Comparison of ENCODE assay signal across 12 cellular contexts in the genomic region with DNA sequence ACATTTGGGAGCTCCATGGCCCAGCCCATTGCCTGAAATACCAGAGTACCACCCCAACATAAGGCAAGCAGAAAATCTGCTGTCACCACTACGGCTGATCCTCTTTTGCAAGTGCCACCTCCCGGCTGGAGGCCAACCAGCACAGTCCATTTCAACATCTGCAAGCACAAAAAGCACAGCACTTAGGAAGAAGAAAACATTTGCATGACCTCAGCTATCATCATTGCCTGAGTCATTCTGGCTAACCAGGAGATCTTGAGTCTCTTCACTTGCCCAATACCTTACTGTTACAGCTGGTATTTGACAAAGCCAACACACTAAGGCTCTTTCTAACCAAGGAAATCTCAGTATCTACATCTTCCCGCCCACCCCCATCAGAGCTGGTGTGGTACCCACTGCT. TPM values are rescaled to one million over a fixed set of nuclear protein-coding genes. Genes with fewer than 3 reads are reported as not detected.
DNase-seq lines count a peak whose midpoint lies in the region; ATAC-seq and TF ChIP-seq lines count a peak whose summit lies in the region.
"Had no signal": no experiment of that assay in that cellular context is flagged by ENCODE, and none has a peak within 500 bp of the region (broad histone marks: within the 10 kb centered on the region; RNA-seq: fewer than 3 reads in every experiment).

No MANE protein-coding gene starts in this region.

- no peak overlapping the region for H3K4me3 ChIP-seq in fibroblast of villous mesenchyme (ENCODE audit: low read depth, low read length)
- H3K4me3 ChIP-seq in upper lobe of right lung, result no peak overlapping the region
- H3K4me3 ChIP-seq: smooth muscle cell had no signal

- no peak overlapping the region for H3K27ac ChIP-seq in upper lobe of right lung

- H3K4me1 Mint-ChIP-seq in activated naive CD8-positive, alpha-beta T cell treated with anti-CD3 and anti-CD28 coated beads, Interleukin-2, amount 50 U/mL, for 24 hours, result peaks cover 20% of the 10 kb centered on the region
- H3K4me1 Mint-ChIP-seq in activated naive CD8-positive, alpha-beta T cell treated with anti-CD3 and anti-CD28 coated beads for 36 hours, result peaks cover 19% of the 10 kb centered on the region
- H3K4me1 Mint-ChIP-seq: activated naive CD4-positive, alpha-beta T cell treated with anti-CD3 and anti-CD28 coated beads, Interleukin-2, amount 10 ng/mL, durations not matched to agents 7 days and 5 days had no signal

- peaks cover 7% of the 10 kb centered on the region for H3K9me3 ChIP-seq in upper lobe of right lung

- no peaks in the 10 kb centered on the region for H3K27me3 ChIP-seq in upper lobe of right lung

- peak; percentile 52 for ATAC-seq in activated naive CD8-positive, alpha-beta T cell treated with anti-CD3 and anti-CD28 coated beads, Interleukin-2, amount 50 U/mL, for 24 hours
- ATAC-seq in SK-N-SH treated with all-trans-retinoic acid at 6 μM for 48 hours, result peak; percentile 13; the same call in 2 of the 3 replicates
- ATAC-seq in upper lobe of right lung, result peak; percentile 29
- ATAC-seq in GM18505 (IDR thresholded peaks at IDR 0.05; ENCODE audit: unreplicated experiment), result no peak
- ATAC-seq in GM18870 (IDR thresholded peaks at IDR 0.05; ENCODE audit: unreplicated experiment), result no peak

- TF ChIP-seq CTCF in fibroblast of villous mesenchyme (IDR thresholded peaks at IDR 0.05; ENCODE audit: insufficient read depth, low read depth, low read length) (no peak), upper lobe of right lung (IDR thresholded peaks at IDR 0.05) (no peak)

- H3K27ac Mint-ChIP-seq in activated naive CD8-positive, alpha-beta T cell treated with anti-CD3 and anti-CD28 coated beads, Interleukin-2, amount 50 U/mL, for 24 hours, result peak overlapping the region; percentile 15
- no peak overlapping the region for H3K27ac Mint-ChIP-seq in activated naive CD8-positive, alpha-beta T cell treated with anti-CD3 and anti-CD28 coated beads for 36 hours
- H3K27ac Mint-ChIP-seq: activated naive CD4-positive, alpha-beta T cell treated with anti-CD3 and anti-CD28 coated beads, Interleukin-2, amount 10 ng/mL, durations not matched to agents 7 days and 5 days had no signal

- peaks cover 26% of the 10 kb centered on the region for H3K36me3 Mint-ChIP-seq in activated naive CD8-positive, alpha-beta T cell treated with anti-CD3 and anti-CD28 coated beads, Interleukin-2, amount 50 U/mL, for 24 hours (ENCODE audit: low read depth)
- H3K36me3 Mint-ChIP-seq in activated naive CD8-positive, alpha-beta T cell treated with anti-CD3 and anti-CD28 coated beads for 36 hours, result peaks cover 35% of the 10 kb centered on the region

- H3K36me3 ChIP-seq in upper lobe of right lung, result peaks cover 7% of the 10 kb centered on the region

- no peaks in the 10 kb centered on the region for H3K27me3 Mint-ChIP-seq in activated naive CD8-positive, alpha-beta T cell treated with anti-CD3 and anti-CD28 coated beads, Interleukin-2, amount 50 U/mL, for 24 hours
- no peaks in the 10 kb centered on the region for H3K27me3 Mint-ChIP-seq in activated naive CD8-positive, alpha-beta T cell treated with anti-CD3 and anti-CD28 coated beads for 36 hours
- H3K27me3 Mint-ChIP-seq: activated naive CD4-positive, alpha-beta T cell treated with anti-CD3 and anti-CD28 coated beads, Interleukin-2, amount 10 ng/mL, durations not matched to agents 7 days and 5 days had no signal

- peaks cover 26% of the 10 kb centered on the region for H3K9me3 Mint-ChIP-seq in activated naive CD8-positive, alpha-beta T cell treated with anti-CD3 and anti-CD28 coated beads, Interleukin-2, amount 50 U/mL, for 24 hours
- peaks cover 30% of the 10 kb centered on the region for H3K9me3 Mint-ChIP-seq in activated naive CD8-positive, alpha-beta T cell treated with anti-CD3 and anti-CD28 coated beads for 36 hours

- no peak overlapping the region for H3K4me3 Mint-ChIP-seq in activated naive CD8-positive, alpha-beta T cell treated with anti-CD3 and anti-CD28 coated beads, Interleukin-2, amount 50 U/mL, for 24 hours
- H3K4me3 Mint-ChIP-seq in activated naive CD8-positive, alpha-beta T cell treated with anti-CD3 and anti-CD28 coated beads for 36 hours, result no peak overlapping the region
- H3K4me3 Mint-ChIP-seq: activated naive CD4-positive, alpha-beta T cell treated with anti-CD3 and anti-CD28 coated beads, Interleukin-2, amount 10 ng/mL, durations not matched to agents 7 days and 5 days had no signal

- no peak for TF ChIP-seq POLR2A in GM18505 (IDR thresholded peaks at IDR 0.05; ENCODE audit: borderline replicate concordance, extremely low read depth, insufficient read depth, insufficient read length)

- no peak for DNase-seq in activated naive CD8-positive, alpha-beta T cell treated with anti-CD3 and anti-CD28 coated beads, Interleukin-2, amount 50 U/mL, for 24 hours
- DNase-seq in activated naive CD8-positive, alpha-beta T cell treated with anti-CD3 and anti-CD28 coated beads for 36 hours, result no peak
- DNase-seq in fibroblast of villous mesenchyme (ENCODE audit: low read depth) (peak; percentile 87), upper lobe of right lung (no peak), GF-D8 (lab: John Stamatoyannopoulos, UW) (no peak)
- DNase-seq: activated CD4-positive, alpha-beta T cell treated with anti-CD3 and anti-CD28 coated beads, Interleukin-2, amount 50 U/mL, for 4 hours; activated naive CD4-positive, alpha-beta T cell treated with anti-CD3 and anti-CD28 coated beads, Interleukin-2, amount 10 ng/mL, durations not matched to agents 7 days and 5 days; NCI-H526 had no signal

- no peaks in the 10 kb centered on the region for H3K4me1 ChIP-seq in upper lobe of right lung

- intact Hi-C loops in upper lobe of right lung (cut with DNase I), result no loop called here

TF ChIP-seq in SK-N-SH treated with all-trans-retinoic acid at 6 μM for 48 hours, 23 proteins besides CTCF, POLR2A, EP300 and RAD21:
- no peak for TF ChIP-seq ESRRG (CRISPR knock-in tag; IDR thresholded peaks at IDR 0.05)
- no peak for TF ChIP-seq ZNF565 (CRISPR knock-in tag; conservative IDR thresholded peaks at IDR 0.05; ENCODE audit: low read depth)
- no peak for TF ChIP-seq CREB5 (CRISPR knock-in tag; IDR thresholded peaks at IDR 0.05; ENCODE audit: low read depth)
- no peak for TF ChIP-seq RARB (CRISPR knock-in tag; IDR thresholded peaks at IDR 0.05)
- TF ChIP-seq TOX (CRISPR knock-in tag; IDR thresholded peaks at IDR 0.05; ENCODE audit: borderline replicate concordance), result no peak
- TF ChIP-seq ZFP30 (CRISPR knock-in tag; IDR thresholded peaks at IDR 0.05), result no peak
- no peak for TF ChIP-seq PATZ1 (CRISPR knock-in tag; IDR thresholded peaks at IDR 0.05; ENCODE audit: borderline replicate concordance)
- no peak for TF ChIP-seq ZNF70 (CRISPR knock-in tag; IDR thresholded peaks at IDR 0.05)
- TF ChIP-seq POU6F1 (CRISPR knock-in tag; IDR thresholded peaks at IDR 0.05; ENCODE audit: borderline replicate concordance, low read depth), result no peak
- TF ChIP-seq SNAI2 (CRISPR knock-in tag; IDR thresholded peaks at IDR 0.05), result no peak
- TF ChIP-seq PPARA (CRISPR knock-in tag; IDR thresholded peaks at IDR 0.05; ENCODE audit: borderline replicate concordance), result no peak
- TF ChIP-seq TCF4 (CRISPR knock-in tag; IDR thresholded peaks at IDR 0.05; ENCODE audit: borderline replicate concordance), result no peak

RNA-seq across cellular contexts. Expression of gene NEK7, which starts 55.9 kb away (rescaled TPM):
- 10 to 100 TPM; 56.1 to 57.4 TPM for total RNA-seq in activated naive CD8-positive, alpha-beta T cell treated with anti-CD3 and anti-CD28 coated beads for 36 hours
- total RNA-seq in fibroblast of villous mesenchyme (183 and 366 TPM in 2 replicates), upper lobe of right lung (96.9 TPM)

Comparison
In these comparisons a context has a peak if more than half of its experiments do, and no peak if none do; other contexts are left out.
1. ATAC-seq: peak in activated naive CD8-positive, alpha-beta T cell treated with anti-CD3 and anti-CD28 coated beads, Interleukin-2, amount 50 U/mL, for 24 hours (single experiment), SK-N-SH treated with all-trans-retinoic acid at 6 μM for 48 hours (single experiment) and upper lobe of right lung (single experiment); none in GM18505 (single experiment) and GM18870 (single experiment).